In genomic region chr14:75871181-75871880, GRCh38 we compare ENCODE assay signal across 19 cellular contexts.
A peak's percentile ranks its signal among the peaks of the same experiment; 100 is the strongest.
DNase-seq lines count a peak whose midpoint lies in the region; ATAC-seq, FAIRE-seq and TF ChIP-seq lines count a peak whose summit lies in the region.
"Had no signal": no experiment of that assay in that cellular context is flagged by ENCODE, and none has a peak within 500 bp of the region (broad histone marks: within the 10 kb centered on the region; RNA-seq: fewer than 3 reads in every experiment).

No MANE protein-coding gene starts in this region.

- ATAC-seq in GM21381 (IDR thresholded peaks at IDR 0.05; ENCODE audit: unreplicated experiment) = no peak

- H3K9me3 ChIP-seq in SJCRH30 (replicated peaks) = no peaks in the 10 kb centered on the region
- H3K9me3 ChIP-seq: BLaER1, heart right ventricle had no signal

- H3K36me3 ChIP-seq in SJCRH30 = no peaks in the 10 kb centered on the region
- H3K36me3 ChIP-seq: heart right ventricle had no signal

- no peaks in the 10 kb centered on the region for H3K27me3 ChIP-seq in SJCRH30
- H3K27me3 ChIP-seq: BLaER1, heart right ventricle had no signal

- TF ChIP-seq CTCF in fibroblast of pulmonary artery (IDR thresholded peaks at IDR 0.05; ENCODE audit: low read length, missing control alignments) = no peak

- H3K4me3 ChIP-seq in SJCRH30 (no peak overlapping the region), fibroblast of pulmonary artery (replicated peaks; ENCODE audit: low read depth, low read length) (no peak overlapping the region), skeletal muscle cell (ENCODE audit: low read depth, low read length) (no peak overlapping the region)
- H3K4me3 ChIP-seq: BLaER1, heart right ventricle had no signal

- H3K4me1 ChIP-seq in SJCRH30 = peaks cover 23% of the 10 kb centered on the region
- H3K4me1 ChIP-seq: BLaER1 had no signal

- H3K27ac ChIP-seq in SJCRH30 = peak overlapping the region; percentile 28; the same call in 1 of the 2 replicates
- H3K27ac ChIP-seq: BLaER1 had no signal

- FAIRE-seq in HTR-8/SVneo (lab: Jason Lieb, UNC) (peak; percentile 36), RCC 7860 (lab: Jason Lieb, UNC) (no peak)
- FAIRE-seq: GM19239 had no signal

- DNase-seq in HTR-8/SVneo (ENCODE audit: insufficient read length, low spot score) = no peak
- peak; percentile 45 to 64 for DNase-seq in SJCRH30
- DNase-seq in fibroblast of pulmonary artery (ENCODE audit: low read depth) = peak; percentile 65
- DNase-seq in skeletal muscle cell (ENCODE audit: low read depth) = peak; percentile 34
- no peak for DNase-seq in Ammon's horn (ENCODE audit: low spot score)
- DNase-seq in RCC 7860 (ENCODE audit: low spot score) = no peak
- DNase-seq: activated CD4-positive, alpha-beta memory T cell treated with anti-CD3 and anti-CD28 coated beads for 36 hours; activated naive CD8-positive, alpha-beta T cell treated with anti-CD3 and anti-CD28 coated beads for 36 hours; activated T-cell treated with anti-CD3 and anti-CD28 coated beads, Interleukin-2, amount 50 U/mL, for 48 hours; erythroblast; heart right ventricle; Kasumi-1; NCI-H1694 treated with DMSO at 0.1 percent for 48 hours; NCI-H510A treated with DMSO at 0.1 percent for 48 hours; stimulated activated CD4-positive, alpha-beta T cell treated with anti-CD3 and anti-CD28 coated beads, Interleukin-2, amount 100 ng/mL, for 24 hours; substantia nigra had no signal

Comparison
In these comparisons a context has a peak if more than half of its experiments do, and no peak if none do; other contexts are left out.
1. DNase-seq: peak in SJCRH30 (2 of 2), fibroblast of pulmonary artery (single experiment) and skeletal muscle cell (single experiment); none in HTR-8/SVneo (single experiment), Ammon's horn (single experiment) and RCC 7860 (single experiment).